11 cellular contexts compared by ENCODE assay signal in the genomic region with DNA sequence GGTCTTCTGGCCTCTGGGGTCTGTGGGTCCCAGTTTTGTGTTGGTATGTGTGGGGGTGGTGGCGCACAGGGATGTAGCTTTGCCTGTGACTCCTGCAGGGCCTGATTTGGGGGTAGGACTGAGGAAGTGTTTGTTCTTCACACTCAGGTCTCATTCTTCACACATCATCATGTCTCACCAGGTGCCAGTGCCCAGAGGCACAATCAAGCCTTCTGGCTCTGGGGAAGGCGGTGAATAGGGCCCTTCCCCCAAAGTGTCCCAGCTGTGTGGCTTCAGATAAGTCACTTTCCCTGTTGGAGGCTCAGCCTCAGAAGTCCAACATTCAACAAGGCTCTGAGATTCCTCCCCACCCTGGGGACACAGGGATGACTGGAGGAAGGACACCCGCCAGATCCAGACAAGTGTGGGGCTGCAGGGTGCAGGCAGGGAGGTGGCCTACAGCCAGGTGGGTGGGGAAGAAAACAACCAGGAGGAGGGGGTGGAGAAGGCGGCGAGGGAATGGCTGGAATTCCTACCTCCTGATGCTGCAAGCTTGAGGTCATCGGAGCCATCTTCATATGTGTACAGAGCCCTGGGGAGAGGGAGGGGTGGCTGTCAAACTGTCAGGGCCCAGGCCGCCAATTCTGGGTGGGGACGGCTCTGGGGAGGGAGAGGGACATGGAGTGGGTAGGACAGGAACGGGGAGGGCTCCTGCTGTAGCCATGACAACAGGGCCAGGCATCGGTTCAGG. TPM values are rescaled to one million over a fixed set of nuclear protein-coding genes. Genes with fewer than 3 reads are reported as not detected.
A peak's percentile ranks its signal among the peaks of the same experiment; 100 is the strongest.
DNase-seq lines count a peak whose midpoint lies in the region; ATAC-seq and TF ChIP-seq lines count a peak whose summit lies in the region.
"Had no signal": no experiment of that assay in that cellular context is flagged by ENCODE, and none has a peak within 500 bp of the region (broad histone marks: within the 10 kb centered on the region; RNA-seq: fewer than 3 reads in every experiment).

No MANE protein-coding gene starts in this region.

- no peak for TF ChIP-seq CTCF in fibroblast of the aortic adventitia (IDR thresholded peaks at IDR 0.05; ENCODE audit: insufficient read depth, low read length)

- peak; percentile 86 for DNase-seq in EL
- peak; percentile 81 for DNase-seq in fibroblast of the aortic adventitia (ENCODE audit: low read depth)
- peak; percentile 53 for DNase-seq in non-pigmented ciliary epithelial cell (ENCODE audit: low read depth)
- no peak for DNase-seq in dedifferentiated amniotic fluid mesenchymal stem cell (ENCODE audit: extremely low spot score)
- DNase-seq in HUDEP-2 (lab: John Stamatoyannopoulos, UW; ENCODE audit: unreplicated experiment in 76 of 76): no peak
- no peak for DNase-seq in C1 segment of cervical spinal cord (lab: John Stamatoyannopoulos, UW)
- DNase-seq: nephron progenitor cell; RPMI8226; stimulated activated CD4-positive, alpha-beta T cell treated with anti-CD3 and anti-CD28 coated beads, Interleukin-1b, Interleukin-23, amount 100 ng/mL, for 48 hours had no signal

- H3K4me3 ChIP-seq in fibroblast of the aortic adventitia (ENCODE audit: low read depth, low read length): no peak overlapping the region

- peak; percentile 3; the same call in 1 of the 3 replicates for ATAC-seq in SK-N-SH treated with all-trans-retinoic acid at 6 μM for 48 hours
- no peak for ATAC-seq in HG03139 (IDR thresholded peaks at IDR 0.05; ENCODE audit: unreplicated experiment)

TF ChIP-seq in SK-N-SH treated with all-trans-retinoic acid at 6 μM for 48 hours, 23 proteins besides CTCF, POLR2A, EP300 and RAD21:
- TF ChIP-seq SNAI2 (CRISPR knock-in tag; IDR thresholded peaks at IDR 0.05) (no peak), TCF4 (CRISPR knock-in tag; IDR thresholded peaks at IDR 0.05; ENCODE audit: borderline replicate concordance) (no peak)

RNA-seq across cellular contexts. Expression of a gene that starts 4.9 kb away (rescaled TPM):
- 151 and 188 TPM in 2 replicates for total RNA-seq in fibroblast of the aortic adventitia (ENCODE audit: low replicate concordance)

RNA-seq across cellular contexts. Expression of a gene that starts 21.9 kb away (rescaled TPM):
- 2.2 and 8.8 TPM in 2 replicates for total RNA-seq in fibroblast of the aortic adventitia (ENCODE audit: low replicate concordance)

RNA-seq across cellular contexts. Expression of a gene that starts 28.9 kb away (rescaled TPM):
- total RNA-seq in fibroblast of the aortic adventitia (ENCODE audit: low replicate concordance): 13.7 and 91.4 TPM in 2 replicates

RNA-seq across cellular contexts. Expression of a gene that starts 41.1 kb away (rescaled TPM):
- total RNA-seq in fibroblast of the aortic adventitia (ENCODE audit: low replicate concordance): 0.99 and 1.3 TPM in 2 replicates

RNA-seq across cellular contexts. Expression of a gene that starts 42.0 kb away (rescaled TPM):
- 9.3 and 15.7 TPM in 2 replicates for total RNA-seq in fibroblast of the aortic adventitia (ENCODE audit: low replicate concordance)

Comparison
In these comparisons a context has a peak if more than half of its experiments do, and no peak if none do; other contexts are left out.
1. DNase-seq: peak in EL (single experiment), fibroblast of the aortic adventitia (single experiment) and non-pigmented ciliary epithelial cell (single experiment); none in dedifferentiated amniotic fluid mesenchymal stem cell (single experiment), HUDEP-2 (0 of 76) and C1 segment of cervical spinal cord (0 of 14).